19 cellular contexts compared by ENCODE assay signal in genomic region chr13:111947026-111947810, GRCh38.
DNase-seq lines count a peak whose midpoint lies in the region; ATAC-seq and TF ChIP-seq lines count a peak whose summit lies in the region.
"Had no signal": no experiment of that assay in that cellular context is flagged by ENCODE, and none has a peak within 500 bp of the region (broad histone marks: within the 10 kb centered on the region; RNA-seq: fewer than 3 reads in every experiment).

No MANE protein-coding gene starts in this region.

- WGBS in heart right ventricle, 2 donors = 86 to 87% methylated on average over 16 of the region's 16 CpGs

- no peak overlapping the region for H2AFZ ChIP-seq in osteoblast (ENCODE audit: low read length)

- no peak overlapping the region for H3K4me3 ChIP-seq in right atrium auricular region
- no peak overlapping the region for H3K4me3 ChIP-seq in heart right ventricle
- no peak overlapping the region for H3K4me3 ChIP-seq in epithelial cell of esophagus (ENCODE audit: low read length)
- H3K4me3 ChIP-seq in osteoblast (ENCODE audit: insufficient read depth, low read length) = no peak overlapping the region
- H3K4me3 ChIP-seq: esophagus muscularis mucosa, psoas muscle, SJCRH30, suprapubic skin, uterus had no signal

- DNase-seq in right atrium auricular region (ENCODE audit: low spot score) = peak; percentile 18
- no peak for DNase-seq in heart right ventricle
- DNase-seq in NCI-H2196 (lab: John Stamatoyannopoulos, UW; ENCODE audit: unreplicated experiment) = peak; percentile 52
- DNase-seq in epithelial cell of esophagus (ENCODE audit: low read depth) = peak; percentile 7
- no peak for DNase-seq in SHP77 (lab: John Stamatoyannopoulos, UW)
- DNase-seq in activated CD4-positive, alpha-beta T cell treated with anti-CD3 and anti-CD28 coated beads for 48 hours = no peak
- no peak for DNase-seq in osteoblast (ENCODE audit: insufficient read length, low spot score, missing footprints)
- DNase-seq: activated CD4-positive, alpha-beta T cell treated with anti-CD3 and anti-CD28 coated beads for 4 hours; activated naive CD8-positive, alpha-beta T cell treated with anti-CD3 and anti-CD28 coated beads, Interleukin-2, amount 10 ng/mL, durations not matched to agents 7 days and 5 days; effector memory CD4-positive, alpha-beta T cell; KBM-7; NCI-H1930; PC-3; psoas muscle; SJCRH30; stimulated activated CD4-positive, alpha-beta T cell treated with anti-CD3 and anti-CD28 coated beads, Interleukin-1b, Interleukin-23, amount 100 ng/mL, for 48 hours; uterus had no signal

- no peaks in the 10 kb centered on the region for H3K79me2 ChIP-seq in osteoblast (ENCODE audit: insufficient read depth, low read length)

- intact Hi-C loops in heart right ventricle (cut with DNase I) = no loop called here

- no peaks in the 10 kb centered on the region for H4K20me1 ChIP-seq in osteoblast (ENCODE audit: insufficient read depth, low read length)

- no peak overlapping the region for H3K27ac ChIP-seq in right atrium auricular region
- no peak overlapping the region for H3K27ac ChIP-seq in heart right ventricle
- H3K27ac ChIP-seq in osteoblast (ENCODE audit: low read depth, low read length) = no peak overlapping the region
- H3K27ac ChIP-seq: esophagus muscularis mucosa, psoas muscle, SJCRH30, suprapubic skin, uterus had no signal

- H3K9me3 ChIP-seq in right atrium auricular region (peaks cover 0 to 14% of the 10 kb centered on the region in 2 donors), heart right ventricle (peaks cover 0 to 22% (median 8%) of the 10 kb centered on the region in 11 donors), osteoblast (ENCODE audit: low read depth, low read length) (peaks cover 4% of the 10 kb centered on the region)
- H3K9me3 ChIP-seq: psoas muscle, SJCRH30, uterus had no signal

- H3K27me3 ChIP-seq in right atrium auricular region = no peaks in the 10 kb centered on the region
- H3K27me3 ChIP-seq in heart right ventricle = peaks cover 0 to 50% (median 34%) of the 10 kb centered on the region in 7 donors
- no peaks in the 10 kb centered on the region for H3K27me3 ChIP-seq in osteoblast (ENCODE audit: insufficient read depth, low read length)
- H3K27me3 ChIP-seq: SJCRH30, uterus had no signal

- H3K4me1 ChIP-seq in right atrium auricular region (no peaks in the 10 kb centered on the region), heart right ventricle (no peaks in the 10 kb centered on the region), osteoblast (ENCODE audit: insufficient read depth, low read length) (no peaks in the 10 kb centered on the region)
- H3K4me1 ChIP-seq: esophagus muscularis mucosa, psoas muscle, SJCRH30, suprapubic skin, uterus had no signal

- H3K36me3 ChIP-seq in right atrium auricular region = no peaks in the 10 kb centered on the region
- no peaks in the 10 kb centered on the region for H3K36me3 ChIP-seq in heart right ventricle
- no peaks in the 10 kb centered on the region for H3K36me3 ChIP-seq in osteoblast (ENCODE audit: insufficient read depth, low read length)
- H3K36me3 ChIP-seq: esophagus muscularis mucosa, SJCRH30, suprapubic skin, uterus had no signal

- no peak for ATAC-seq in heart right ventricle
- ATAC-seq: PC-3, psoas muscle had no signal

- no peak overlapping the region for H3K4me2 ChIP-seq in osteoblast (ENCODE audit: insufficient read depth, low read length)

- TF ChIP-seq CTCF in right atrium auricular region (IDR thresholded peaks at IDR 0.05) = no peak
- no peak for TF ChIP-seq CTCF in heart right ventricle (IDR thresholded peaks at IDR 0.05)
- TF ChIP-seq CTCF in epithelial cell of esophagus (IDR thresholded peaks at IDR 0.05; ENCODE audit: insufficient read depth, low read depth, low read length, missing control alignments) = no peak
- TF ChIP-seq CTCF in osteoblast (IDR thresholded peaks at IDR 0.05; ENCODE audit: extremely low read depth, low read depth, low read length) = no peak

Comparison
In these comparisons a context has a peak if more than half of its experiments do, and no peak if none do; other contexts are left out.
1. DNase-seq: peak in right atrium auricular region (single experiment), NCI-H2196 (single experiment) and epithelial cell of esophagus (single experiment); none in heart right ventricle (0 of 2), SHP77 (0 of 2), activated CD4-positive, alpha-beta T cell treated with anti-CD3 and anti-CD28 coated beads for 48 hours (single experiment) and osteoblast (single experiment).